ENCODE assay signal across 20 cellular contexts in the genomic region with DNA sequence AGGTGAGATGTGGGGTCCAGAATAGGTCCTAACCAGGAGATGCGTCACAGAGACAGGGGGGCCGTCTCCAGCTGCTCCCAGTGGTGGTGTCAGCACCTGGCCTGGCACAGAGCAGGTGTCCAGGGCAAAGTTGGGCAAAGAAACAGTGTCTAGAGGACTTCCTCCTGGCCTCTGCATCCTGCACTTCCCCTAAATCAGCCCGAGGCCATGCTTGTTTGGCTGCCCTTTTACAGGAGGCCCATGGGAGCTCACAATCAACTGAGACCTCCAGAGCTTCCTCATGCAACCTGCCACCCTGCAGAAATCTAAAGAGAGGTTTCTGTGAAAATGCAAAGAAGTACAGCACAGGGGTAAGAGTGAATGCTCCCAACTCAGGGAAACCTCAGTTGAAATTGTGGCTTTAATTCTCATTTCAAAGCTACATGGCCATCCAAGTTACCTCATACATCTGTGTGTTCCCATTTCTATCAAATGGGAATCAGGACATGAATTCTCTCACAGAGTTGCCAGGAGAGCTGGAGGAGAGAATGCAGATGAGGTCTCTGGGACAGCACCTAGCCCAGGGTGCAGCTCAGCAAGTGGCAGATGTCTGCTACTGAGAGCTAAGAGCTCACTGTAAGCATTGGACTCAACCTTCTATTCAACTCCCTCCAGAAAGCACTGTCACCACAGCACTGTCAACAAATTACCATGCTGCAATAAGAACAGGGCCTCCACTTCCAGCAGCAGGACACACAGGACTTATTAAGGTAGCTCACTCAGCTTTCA.
"Had no signal": no experiment of that assay in that cellular context is flagged by ENCODE, and none has a peak within 500 bp of the region (broad histone marks: within the 10 kb centered on the region; RNA-seq: fewer than 3 reads in every experiment).

No MANE protein-coding gene starts in this region.

- ATAC-seq: activated CD8-positive, alpha-beta T cell treated with anti-CD3 and anti-CD28 coated beads, Interleukin-2, amount 10 ng/mL, durations not matched to agents 7 days and 5 days; activated T-cell treated with anti-CD3 and anti-CD28 coated beads, Interleukin-2, amount 50 U/mL, for 72 hours; stimulated activated naive CD8-positive, alpha-beta T cell treated with anti-CD3 and anti-CD28 coated beads, Interleukin-15, amount 100 ng/mL, for 72 hours; T-cell had no signal

- DNase-seq: activated CD4-positive, alpha-beta T cell treated with anti-CD3 and anti-CD28 coated beads, Interleukin-2, amount 10 ng/mL, durations not matched to agents 7 days and 5 days; activated CD8-positive, alpha-beta memory T cell treated with anti-CD3 and anti-CD28 coated beads, Interleukin-2, amount 50 U/mL, for 48 hours; activated CD8-positive, alpha-beta T cell treated with anti-CD3 and anti-CD28 coated beads, Interleukin-2, amount 10 ng/mL, durations not matched to agents 7 days and 5 days; activated effector memory CD4-positive, alpha-beta T cell treated with anti-CD3 and anti-CD28 coated beads, Interleukin-2, amount 50 U/mL, for 16 hours; activated T-cell treated with anti-CD3 and anti-CD28 coated beads, Interleukin-2, amount 50 U/mL, for 72 hours; erythroblast; hypothalamus; stimulated activated CD4-positive, alpha-beta T cell treated with anti-CD3 and anti-CD28 coated beads, Interleukin-2, amount 100 ng/mL, for 24 hours; stimulated activated naive CD8-positive, alpha-beta T cell treated with anti-CD3 and anti-CD28 coated beads, Interleukin-15, amount 100 ng/mL, for 72 hours; T-cell; T1000; transverse colon had no signal

- H3K27ac ChIP-seq: breast epithelium, coronary artery, prostate gland, right atrium auricular region, suprapubic skin, transverse colon had no signal

- H3K4me1 ChIP-seq: breast epithelium, prostate gland, right atrium auricular region, suprapubic skin, transverse colon had no signal

- H3K27me3 Mint-ChIP-seq: activated CD4-positive, alpha-beta T cell treated with anti-CD3 and anti-CD28 coated beads, Interleukin-2, amount 10 ng/mL, durations not matched to agents 7 days and 5 days; activated naive CD4-positive, alpha-beta T cell treated with anti-CD3 and anti-CD28 coated beads, Interleukin-2, amount 50 U/mL, for 24 hours; stimulated activated naive CD8-positive, alpha-beta T cell treated with anti-CD3 and anti-CD28 coated beads, Interleukin-15, amount 100 ng/mL, for 72 hours; T-cell had no signal

- H3K27me3 ChIP-seq: breast epithelium, right atrium auricular region, suprapubic skin, transverse colon had no signal

- H3K9me3 Mint-ChIP-seq: activated CD4-positive, alpha-beta T cell treated with anti-CD3 and anti-CD28 coated beads, Interleukin-2, amount 10 ng/mL, durations not matched to agents 7 days and 5 days; activated naive CD4-positive, alpha-beta T cell treated with anti-CD3 and anti-CD28 coated beads, Interleukin-2, amount 50 U/mL, for 24 hours; activated T-cell treated with anti-CD3 and anti-CD28 coated beads, Interleukin-2, amount 50 U/mL, for 72 hours; mesothelial cell of epicardium; stimulated activated naive CD8-positive, alpha-beta T cell treated with anti-CD3 and anti-CD28 coated beads, Interleukin-15, amount 100 ng/mL, for 72 hours; T-cell had no signal

- H3K36me3 ChIP-seq: breast epithelium had no signal

- H3K27ac Mint-ChIP-seq: activated CD4-positive, alpha-beta T cell treated with anti-CD3 and anti-CD28 coated beads, Interleukin-2, amount 10 ng/mL, durations not matched to agents 7 days and 5 days; activated CD8-positive, alpha-beta T cell treated with anti-CD3 and anti-CD28 coated beads, Interleukin-2, amount 10 ng/mL, durations not matched to agents 7 days and 5 days; activated naive CD4-positive, alpha-beta T cell treated with anti-CD3 and anti-CD28 coated beads, Interleukin-2, amount 50 U/mL, for 24 hours; activated T-cell treated with anti-CD3 and anti-CD28 coated beads, Interleukin-2, amount 50 U/mL, for 72 hours; mesothelial cell of epicardium; stimulated activated naive CD8-positive, alpha-beta T cell treated with anti-CD3 and anti-CD28 coated beads, Interleukin-15, amount 100 ng/mL, for 72 hours; T-cell had no signal

- H3K4me3 Mint-ChIP-seq: activated CD4-positive, alpha-beta T cell treated with anti-CD3 and anti-CD28 coated beads, Interleukin-2, amount 10 ng/mL, durations not matched to agents 7 days and 5 days; activated CD8-positive, alpha-beta T cell treated with anti-CD3 and anti-CD28 coated beads, Interleukin-2, amount 10 ng/mL, durations not matched to agents 7 days and 5 days; activated naive CD4-positive, alpha-beta T cell treated with anti-CD3 and anti-CD28 coated beads, Interleukin-2, amount 50 U/mL, for 24 hours; activated T-cell treated with anti-CD3 and anti-CD28 coated beads, Interleukin-2, amount 50 U/mL, for 72 hours; mesothelial cell of epicardium; stimulated activated naive CD8-positive, alpha-beta T cell treated with anti-CD3 and anti-CD28 coated beads, Interleukin-15, amount 100 ng/mL, for 72 hours; T-cell had no signal

- H3K4me3 ChIP-seq: breast epithelium, coronary artery, lung, prostate gland, right atrium auricular region, suprapubic skin, transverse colon had no signal

- H3K4me1 Mint-ChIP-seq: activated CD4-positive, alpha-beta T cell treated with anti-CD3 and anti-CD28 coated beads, Interleukin-2, amount 10 ng/mL, durations not matched to agents 7 days and 5 days; activated naive CD4-positive, alpha-beta T cell treated with anti-CD3 and anti-CD28 coated beads, Interleukin-2, amount 50 U/mL, for 24 hours; mesothelial cell of epicardium; stimulated activated naive CD8-positive, alpha-beta T cell treated with anti-CD3 and anti-CD28 coated beads, Interleukin-15, amount 100 ng/mL, for 72 hours; T-cell had no signal

- H3K9me3 ChIP-seq: breast epithelium, prostate gland, right atrium auricular region, suprapubic skin, transverse colon had no signal
